In the genomic region with DNA sequence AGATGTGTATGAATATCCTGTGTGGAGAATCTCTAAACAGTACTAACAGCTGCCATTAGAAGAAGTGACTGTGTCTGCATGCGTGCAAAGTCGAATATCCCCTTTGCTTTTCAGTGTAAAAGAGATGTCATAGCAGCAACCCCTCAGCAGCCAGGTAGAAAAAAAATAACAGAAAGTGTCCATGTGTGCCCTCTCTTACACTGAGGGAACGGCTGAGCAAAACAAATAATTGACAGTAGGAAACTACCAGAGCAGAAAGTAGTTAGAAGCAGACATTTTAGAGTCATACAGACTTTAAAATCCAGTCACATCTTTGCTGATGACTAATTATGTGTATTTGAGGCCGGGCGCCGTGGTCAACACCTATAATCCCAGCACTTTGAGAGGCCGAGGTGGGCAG, we compare ENCODE assay signal across 23 cellular contexts.
"Had no signal": no experiment of that assay in that cellular context is flagged by ENCODE, and none has a peak within 500 bp of the region (broad histone marks: within the 10 kb centered on the region; RNA-seq: fewer than 3 reads in every experiment).

No MANE protein-coding gene starts in this region.

- H3K36me3 Mint-ChIP-seq: memory B cell; natural killer cell treated with Interleukin-12 subunit alpha and Interleukin-12 subunit beta and Interleukin-15 and Interleukin-18, amount 100 ng/mL, for 72 hours had no signal

- DNase-seq: endodermal cell; erythroblast; foreskin keratinocyte; kidney; left cardiac atrium; left ventricle myocardium inferior; lower lobe of right lung; midbrain; occipital lobe; pancreas; small intestine; stimulated activated CD4-positive, alpha-beta T cell treated with anti-CD3 and anti-CD28 coated beads, Interleukin-12 subunit alpha, Interleukin-12 subunit beta, amount 100 ng/mL, for 4 hours; stimulated activated naive CD8-positive, alpha-beta T cell treated with anti-CD3 and anti-CD28 coated beads, Interleukin-15, Interleukin-2, amounts not matched to agents 100 U/mL and 50 U/mL, for 24 hours; thyroid gland; upper lobe of right lung had no signal

- H3K27me3 Mint-ChIP-seq: dendritic cell treated with granulocyte-macrophage colony-stimulating factor and Interleukin-4, amounts not matched to agents 40 ng/mL and 50 ng/mL, for 4 days; memory B cell; natural killer cell treated with Interleukin-12 subunit alpha and Interleukin-12 subunit beta and Interleukin-15 and Interleukin-18, amount 100 ng/mL, for 72 hours; progenitor cell of endocrine pancreas had no signal

- ATAC-seq: foreskin keratinocyte; left cardiac atrium; natural killer cell treated with Interleukin-12 subunit alpha and Interleukin-12 subunit beta and Interleukin-15 and Interleukin-18, amount 100 ng/mL, for 72 hours; right cardiac atrium; stimulated activated naive CD8-positive, alpha-beta T cell treated with anti-CD3 and anti-CD28 coated beads, Interleukin-15, Interleukin-2, amounts not matched to agents 100 U/mL and 50 U/mL, for 24 hours; upper lobe of right lung had no signal

- H3K27ac Mint-ChIP-seq: dendritic cell treated with granulocyte-macrophage colony-stimulating factor and Interleukin-4, amounts not matched to agents 40 ng/mL and 50 ng/mL, for 4 days; endodermal cell; memory B cell; natural killer cell treated with Interleukin-12 subunit alpha and Interleukin-12 subunit beta and Interleukin-15 and Interleukin-18, amount 100 ng/mL, for 72 hours; progenitor cell of endocrine pancreas had no signal

- H3K4me3 Mint-ChIP-seq: dendritic cell treated with granulocyte-macrophage colony-stimulating factor and Interleukin-4, amounts not matched to agents 40 ng/mL and 50 ng/mL, for 4 days; endodermal cell; memory B cell; natural killer cell treated with Interleukin-12 subunit alpha and Interleukin-12 subunit beta and Interleukin-15 and Interleukin-18, amount 100 ng/mL, for 72 hours had no signal

- H3K27ac ChIP-seq: foreskin keratinocyte, hepatocyte, left ventricle myocardium inferior, lower lobe of right lung, pancreas, suprapubic skin, thyroid gland, upper lobe of right lung, vagina had no signal

- H3K9me3 Mint-ChIP-seq: dendritic cell treated with granulocyte-macrophage colony-stimulating factor and Interleukin-4, amounts not matched to agents 40 ng/mL and 50 ng/mL, for 4 days; endodermal cell; memory B cell had no signal
